28 cellular contexts compared by ENCODE assay signal in the genomic region with DNA sequence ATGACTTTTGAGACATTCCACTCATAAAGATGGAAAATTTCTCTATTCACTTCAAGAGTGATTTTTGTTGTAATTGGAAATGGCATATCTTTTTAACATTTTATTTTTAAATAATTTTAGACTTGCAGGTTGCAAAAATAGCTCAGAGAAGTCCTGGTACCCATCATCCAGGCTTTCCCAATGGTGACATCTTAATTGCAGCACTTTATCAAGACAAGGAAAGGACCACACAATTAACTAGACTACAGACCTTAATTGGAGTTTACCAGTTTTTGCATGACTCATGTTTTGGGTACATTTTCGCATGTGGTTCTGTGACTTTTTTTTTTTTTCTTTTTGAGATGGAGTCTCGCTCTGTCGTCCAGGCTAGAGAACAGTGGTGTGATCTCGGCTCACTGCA. TPM values are rescaled to one million over a fixed set of nuclear protein-coding genes. Genes with fewer than 3 reads are reported as not detected.
DNase-seq lines count a peak whose midpoint lies in the region; ATAC-seq, FAIRE-seq and TF ChIP-seq lines count a peak whose summit lies in the region.
"Had no signal": no experiment of that assay in that cellular context is flagged by ENCODE, and none has a peak within 500 bp of the region (broad histone marks: within the 10 kb centered on the region; RNA-seq: fewer than 3 reads in every experiment).

No MANE protein-coding gene starts in this region.

- TF ChIP-seq CTCF in C4-2B (conservative IDR thresholded peaks at IDR 0.05) (no peak), activated B cell treated with CpG ODN at 0.5 μM for 24 hours (IDR thresholded peaks at IDR 0.05) (no peak), K562 (IDR thresholded peaks at IDR 0.05 in 2 of 3, conservative IDR thresholded peaks at IDR 0.05 in 1 of 3; ENCODE audit: insufficient read depth in 2 of 3, low read depth in 1 of 3, low read length in 3 of 3) (no peak), Caco-2 (IDR thresholded peaks at IDR 0.05; ENCODE audit: insufficient read depth in 1 of 2, low read depth in 1 of 2, low read length in 1 of 2, severe bottlenecking in 1 of 2, unreplicated experiment in 1 of 2) (no peak)

- WGBS in K562 (ENCODE audit: insufficient coverage, low coverage, missing lambda C conversion rate): 43% methylated on average over 4 of the region's 4 CpGs

- H3K27me3 ChIP-seq in K562 (ENCODE audit: control insufficient read depth in 2 of 2, insufficient read depth in 2 of 2, low read length in 2 of 2) (peaks cover 0 to 8% of the 10 kb centered on the region in 2 experiments; a peak in 2 of 5 replicates), Caco-2 (replicated peaks; ENCODE audit: control insufficient read depth, insufficient read depth, low read length) (no peaks in the 10 kb centered on the region), H7 (ENCODE audit: control insufficient read depth, insufficient read depth, low read length) (peaks cover 1% of the 10 kb centered on the region; the same call in 1 of the 2 replicates)
- H3K27me3 ChIP-seq: BE2C, BLaER1 had no signal

- TF ChIP-seq EP300 in K562 (IDR thresholded peaks at IDR 0.05; ENCODE audit: low read length): no peak

- H3K27ac ChIP-seq in C4-2B: peak overlapping the region; percentile 58
- H3K27ac ChIP-seq in K562 (ENCODE audit: extremely low read depth, low read depth, low read length): no peak overlapping the region
- H3K27ac ChIP-seq: 22Rv1, A549, BLaER1 had no signal

- ATAC-seq in activated B cell treated with CpG ODN at 0.5 μM for 24 hours (ENCODE audit: low read depth) (no peak), K562 (no peak)
- no peak for ATAC-seq in stimulated activated memory B cell treated with anti-CD40 and anti-IgM and Interleukin-4, amounts not matched to agents 10 μg/mL and 1 μg/mL and 100 μg/mL, for 72 hours
- ATAC-seq: A549; CD8-positive, alpha-beta T cell had no signal

- H2AFZ ChIP-seq in K562 (ENCODE audit: low read depth, low read length): no peak overlapping the region

- H3K36me3 Mint-ChIP-seq in activated B cell treated with CpG ODN at 0.5 μM for 24 hours (ENCODE audit: low read depth) (no peaks in the 10 kb centered on the region), Caco-2 (ENCODE audit: insufficient read depth, unreplicated experiment) (peaks cover 4% of the 10 kb centered on the region)
- H3K36me3 Mint-ChIP-seq in stimulated activated memory B cell treated with anti-CD40 and anti-IgM and Interleukin-4, amounts not matched to agents 10 μg/mL and 1 μg/mL and 100 μg/mL, for 72 hours: peaks cover 3% of the 10 kb centered on the region
- H3K36me3 Mint-ChIP-seq: CD8-positive, alpha-beta T cell had no signal

- BruUV-seq in K562 (replicated peaks; lab: Mats Ljungman, UMichigan) (no TSS peak), Caco-2 (replicated peaks; lab: Mats Ljungman, UMichigan) (no TSS peak)

- no peak for TF ChIP-seq RAD21 in K562 (CRISPR knock-in tag; conservative IDR thresholded peaks at IDR 0.05 in 1 of 2, IDR thresholded peaks at IDR 0.05 in 1 of 2)

- in situ Hi-C loops in K562 (cut with MboI): no loop called here

- H3K4me1 Mint-ChIP-seq in activated B cell treated with CpG ODN at 0.5 μM for 24 hours (peaks cover 40% of the 10 kb centered on the region), Caco-2 (ENCODE audit: low read depth, unreplicated experiment) (peaks cover 39% of the 10 kb centered on the region)
- peaks cover 32% of the 10 kb centered on the region for H3K4me1 Mint-ChIP-seq in stimulated activated memory B cell treated with anti-CD40 and anti-IgM and Interleukin-4, amounts not matched to agents 10 μg/mL and 1 μg/mL and 100 μg/mL, for 72 hours

- no peak overlapping the region for H3K4me3 ChIP-seq in K562
- H3K4me3 ChIP-seq in Caco-2 (ENCODE audit: low read depth, low read length): no peak overlapping the region
- no peak overlapping the region for H3K4me3 ChIP-seq in H7 (ENCODE audit: insufficient read depth, low read depth, low read length)
- H3K4me3 ChIP-seq: A549, BLaER1 had no signal

- CTCF ChIA-PET in activated B cell treated with CpG ODN at 0.5 μM for 24 hours (lab: Charles Lee): no interaction called here
- CTCF ChIA-PET in K562 (lab: Yijun Ruan, JAX; ENCODE audit: low intra/inter-chr PET ratio): no interaction called here
- CTCF ChIA-PET in Caco-2 (lab: Charles Lee): no interaction called here

- H3K4me3 Mint-ChIP-seq in activated B cell treated with CpG ODN at 0.5 μM for 24 hours (no peak overlapping the region), Caco-2 (ENCODE audit: unreplicated experiment) (no peak overlapping the region)
- H3K4me3 Mint-ChIP-seq in stimulated activated memory B cell treated with anti-CD40 and anti-IgM and Interleukin-4, amounts not matched to agents 10 μg/mL and 1 μg/mL and 100 μg/mL, for 72 hours: no peak overlapping the region
- H3K4me3 Mint-ChIP-seq: CD4-positive, alpha-beta T cell; CD8-positive, alpha-beta T cell had no signal

- H3K9me1 ChIP-seq in K562 (ENCODE audit: control insufficient read depth, insufficient read depth, low read length): no peaks in the 10 kb centered on the region

- no peaks in the 10 kb centered on the region for H3K9me3 ChIP-seq in K562 (replicated peaks; ENCODE audit: control insufficient read depth, insufficient read depth, low read depth, low read length)
- 0 out of 2 replicates have a peak, but pooled peaks cover 7% of the 10 kb centered on the region for H3K9me3 ChIP-seq in Caco-2
- H3K9me3 ChIP-seq: BE2C, BLaER1 had no signal

- no peaks in the 10 kb centered on the region for H4K20me1 ChIP-seq in K562 (replicated peaks; ENCODE audit: control insufficient read depth, insufficient read depth, low read length)
- H4K20me1 ChIP-seq: BLaER1 had no signal

- H3K4me2 ChIP-seq in K562 (ENCODE audit: insufficient read depth, low read length): no peak overlapping the region
- H3K4me2 ChIP-seq: A549, BLaER1 had no signal

- H3K27me3 Mint-ChIP-seq in activated B cell treated with CpG ODN at 0.5 μM for 24 hours: peaks cover 3% of the 10 kb centered on the region
- H3K27me3 Mint-ChIP-seq in stimulated activated memory B cell treated with anti-CD40 and anti-IgM and Interleukin-4, amounts not matched to agents 10 μg/mL and 1 μg/mL and 100 μg/mL, for 72 hours: no peaks in the 10 kb centered on the region
- no peaks in the 10 kb centered on the region for H3K27me3 Mint-ChIP-seq in Caco-2 (ENCODE audit: insufficient read depth, unreplicated experiment)

- intact Hi-C loops in activated B cell treated with CpG ODN at 0.5 μM for 24 hours (cut with micrococcal nuclease) (loop anchor here (2.0 kb wide), 3 partner anchors 15 to 981 kb away; no protein-coding TSS in a partner anchor), K562 (cut with micrococcal nuclease) (no loop called here), Caco-2 (cut with micrococcal nuclease; ENCODE audit: unreplicated experiment) (no loop called here)

- no peaks in the 10 kb centered on the region for H3K36me3 ChIP-seq in K562 (ENCODE audit: control insufficient read depth, insufficient read depth, low read length)
- H3K36me3 ChIP-seq in Caco-2 (ENCODE audit: control insufficient read depth, insufficient read depth, low read length): no peaks in the 10 kb centered on the region
- no peaks in the 10 kb centered on the region for H3K36me3 ChIP-seq in H7 (replicated peaks; ENCODE audit: control insufficient read depth, insufficient read depth, low read length)
- H3K36me3 ChIP-seq: BE2C, BLaER1 had no signal

- FAIRE-seq in K562 (lab: Jason Lieb, UNC): no peak
- FAIRE-seq: A549, GM12891, GM19239 had no signal

- peak overlapping the region; percentile 25 for H3K27ac Mint-ChIP-seq in activated B cell treated with CpG ODN at 0.5 μM for 24 hours
- H3K27ac Mint-ChIP-seq in stimulated activated memory B cell treated with anti-CD40 and anti-IgM and Interleukin-4, amounts not matched to agents 10 μg/mL and 1 μg/mL and 100 μg/mL, for 72 hours: peak overlapping the region; percentile 90
- H3K27ac Mint-ChIP-seq in Caco-2 (ENCODE audit: unreplicated experiment): no peak overlapping the region
- H3K27ac Mint-ChIP-seq: CD4-positive, alpha-beta T cell; CD8-positive, alpha-beta T cell had no signal

- POLR2A ChIA-PET in activated B cell treated with CpG ODN at 0.5 μM for 24 hours (lab: Charles Lee) (interaction anchor here (0.7 kb wide), 1 partner anchor 292 kb away, joined by 3 read pairs; no protein-coding TSS in a partner anchor), K562 (lab: Yijun Ruan, JAX) (no interaction called here), Caco-2 (lab: Charles Lee) (no interaction called here)

- no peaks in the 10 kb centered on the region for H3K79me2 ChIP-seq in K562 (ENCODE audit: control insufficient read depth, insufficient read depth, low read length)

- H3K9ac ChIP-seq in K562 (ENCODE audit: insufficient read depth in 1 of 2, low read depth in 2 of 2, low read length in 2 of 2): no peak overlapping the region
- H3K9ac ChIP-seq: BLaER1 had no signal

- TF ChIP-seq POLR2A in K562 (conservative IDR thresholded peaks at IDR 0.05): no peak

- H3K4me1 ChIP-seq in K562 (replicated peaks in 1 of 2; ENCODE audit: control insufficient read depth in 2 of 2, insufficient read depth in 2 of 2, low read length in 2 of 2) (peaks cover 0 to 17% of the 10 kb centered on the region in 2 experiments; a peak in 3 of 5 replicates), Caco-2 (peaks cover 23% of the 10 kb centered on the region)
- H3K4me1 ChIP-seq: A549, BE2C, BLaER1 had no signal

- DNase-seq in activated B cell treated with CpG ODN at 0.5 μM for 24 hours (no peak), K562 (ENCODE audit: extremely low read depth in 1 of 4, low spot score in 3 of 4) (no peak), globus pallidus (ENCODE audit: low spot score) (no peak), Caco-2 (no peak), H7 (no peak)
- DNase-seq in effector CD8-positive, alpha-beta T cell (lab: John Stamatoyannopoulos, UW): no peak
- DNase-seq: ACHN; BE2C; C1 segment of cervical spinal cord; CD4-positive, alpha-beta T cell; CD8-positive, alpha-beta T cell; DMS 273 treated with DMSO at 0.1 percent for 48 hours; DMS153; DMS53; DMS79; DND-41; EL; GDM1 had no signal

- H3K9me3 Mint-ChIP-seq in activated B cell treated with CpG ODN at 0.5 μM for 24 hours (peaks cover under 1% of the 10 kb centered on the region), Caco-2 (ENCODE audit: unreplicated experiment) (peaks cover 12% of the 10 kb centered on the region)
- H3K9me3 Mint-ChIP-seq in stimulated activated memory B cell treated with anti-CD40 and anti-IgM and Interleukin-4, amounts not matched to agents 10 μg/mL and 1 μg/mL and 100 μg/mL, for 72 hours: peaks cover 6% of the 10 kb centered on the region
- H3K9me3 Mint-ChIP-seq: CD4-positive, alpha-beta T cell had no signal

RNA-seq across cellular contexts. Expression of gene MAP6, which starts 23.0 kb away (rescaled TPM):
- 0.40 and 0.44 TPM in 2 replicates for total RNA-seq in activated B cell treated with CpG ODN at 0.5 μM for 24 hours
- not detected in 2 replicates for total RNA-seq in K562 (2011; cell fraction: chromatin; rRNA removed; ENCODE audit: low replicate concordance)
- total RNA-seq in K562 (2011; cell fraction: nucleolus; rRNA removed): not detected in 2 replicates
- not detected in 2 replicates for total RNA-seq in K562 (2011; cell fraction: nucleoplasm; rRNA removed)
- total RNA-seq in K562 (2014; rRNA removed): not detected in 2 replicates
- total RNA-seq in K562 (2014; rRNA removed; fragmentation: Illumina TruSeq; extraction: Trizol): not detected in 2 replicates
- total RNA-seq in K562 (2015; rRNA removed; fragmentation: Illumina TruSeq; extraction: Trizol): not detected in 2 replicates
- total RNA-seq in K562 (2021): 0.07 TPM in 1 of 2 replicates, not detected in the other
- not detected in 2 replicates for polyA plus RNA-seq in K562 (2011; rRNA removed)
- polyA plus RNA-seq in K562 (2011; cell fraction: cytosol; rRNA removed): not detected in 2 replicates
- polyA plus RNA-seq in K562 (2011; cell fraction: nucleus; rRNA removed): not detected in 2 replicates
- 0.06 TPM in 1 of 2 replicates, not detected in the other for polyA plus RNA-seq in K562 (2012)
- polyA plus RNA-seq in K562 (2014; fragmentation: Illumina TruSeq; extraction: Trizol): not detected in 2 replicates
- polyA plus RNA-seq in K562 (2014; fragmentation: Nextera tagmentation; extraction: Ambion mirVana): not detected
- not detected in 2 replicates for polyA plus RNA-seq in K562 (2014; rRNA removed)
- not detected in 2 replicates for polyA minus RNA-seq in K562 (2011; rRNA and poly(A)+ RNA removed)
- not detected in 2 replicates for polyA minus RNA-seq in K562 (2011; cell fraction: cytosol; rRNA and poly(A)+ RNA removed)
- polyA minus RNA-seq in K562 (2011; cell fraction: nucleus; rRNA and poly(A)+ RNA removed): not detected in 2 replicates
- total RNA-seq in Caco-2 (2022): 22.8 and 27.2 TPM in 2 replicates
- total RNA-seq in H7 (2014; rRNA removed; shearing (Covaris generic)): 0.31 and 0.44 TPM in 2 replicates
- total RNA-seq: CD4-positive, alpha-beta T cell; CD8-positive, alpha-beta T cell had no signal

RNA-seq across cellular contexts. Expression of gene MOGAT2, which starts 25.8 kb away (rescaled TPM):
- total RNA-seq in activated B cell treated with CpG ODN at 0.5 μM for 24 hours (0.22 TPM in 1 of 2 replicates, not detected in the other), K562 (2014; rRNA removed) (0.09 TPM in 1 of 2 replicates, not detected in the other), K562 (2014; rRNA removed; fragmentation: Illumina TruSeq; extraction: Trizol) (not detected in 2 replicates), K562 (2015; rRNA removed; fragmentation: Illumina TruSeq; extraction: Trizol) (not detected in 2 replicates), K562 (2021) (0.09 TPM in 1 of 2 replicates, not detected in the other), Caco-2 (2022) (0.39 and 0.56 TPM in 2 replicates)
- total RNA-seq in K562 (2011; cell fraction: chromatin; rRNA removed; ENCODE audit: low replicate concordance): not detected in 2 replicates
- total RNA-seq in K562 (2011; cell fraction: nucleolus; rRNA removed): not detected in 2 replicates
- not detected in 2 replicates for total RNA-seq in K562 (2011; cell fraction: nucleoplasm; rRNA removed)
- polyA plus RNA-seq in K562 (2011; rRNA removed) (not detected in 2 replicates), K562 (2014; fragmentation: Illumina TruSeq; extraction: Trizol) (not detected in 2 replicates), K562 (2014; fragmentation: Nextera tagmentation; extraction: Ambion mirVana) (not detected), K562 (2014; rRNA removed) (not detected in 2 replicates)
- polyA plus RNA-seq in K562 (2011; cell fraction: cytosol; rRNA removed): not detected in 2 replicates
- polyA plus RNA-seq in K562 (2011; cell fraction: nucleus; rRNA removed): not detected in 2 replicates
- not detected in 2 replicates for polyA plus RNA-seq in K562 (2012)
- not detected in 2 replicates for polyA minus RNA-seq in K562 (2011; rRNA and poly(A)+ RNA removed)
- not detected in 2 replicates for polyA minus RNA-seq in K562 (2011; cell fraction: cytosol; rRNA and poly(A)+ RNA removed)
- not detected in 2 replicates for polyA minus RNA-seq in K562 (2011; cell fraction: nucleus; rRNA and poly(A)+ RNA removed)
- not detected in 2 replicates for total RNA-seq in H7 (2014; rRNA removed; shearing (Covaris generic))
- total RNA-seq: CD4-positive, alpha-beta T cell; CD8-positive, alpha-beta T cell; Daoy; G401 had no signal
- polyA plus RNA-seq: A549, AG04450 had no signal

Comparison
In these comparisons a context has a peak if more than half of its experiments do, and no peak if none do; other contexts are left out.
1. RNA of gene MAP6, which starts 23.0 kb away (total RNA-seq): 22.8 to 27.2 TPM in Caco-2; 0.40 to 0.44 TPM in activated B cell treated with CpG ODN at 0.5 μM for 24 hours, 0.31 to 0.44 TPM in H7 and 0.07 TPM in K562; every median in the first group is over 10 times any median in the second.